ENCODE assay signal across 22 cellular contexts in genomic region chr15:98933376-98933775, GRCh38.
"Had no signal": no experiment of that assay in that cellular context is flagged by ENCODE, and none has a peak within 500 bp of the region (broad histone marks: within the 10 kb centered on the region; RNA-seq: fewer than 3 reads in every experiment).

No MANE protein-coding gene starts in this region.

- H3K9me3 ChIP-seq: MG63, SJSA1 had no signal

- H3K27ac ChIP-seq: SJSA1, SK-N-MC had no signal

- H3K4me1 ChIP-seq: SJSA1 had no signal

- DNase-seq: IMR-90, Karpas-422, KG1, MG63, NCI-H1092, NCI-H1105 treated with DMSO at 0.1 percent for 48 hours, NCI-H1417 treated with DMSO at 0.1 percent for 48 hours, NCI-H146, NCI-H1694 treated with DMSO at 0.1 percent for 48 hours, NCI-H1930, NCI-H2081, NCI-H2107, NCI-H2227 treated with DMSO at 0.1 percent for 48 hours, NCI-H524 treated with DMSO at 0.1 percent for 48 hours, NCI-H69, NCI-H774, Right ventricle myocardium superior, RPMI8226, SIG-M5 had no signal

- H3K4me3 ChIP-seq: MG63, SJSA1, SK-N-MC had no signal

- ATAC-seq: HepG2 had no signal

- H3K27me3 ChIP-seq: MG63, SJSA1 had no signal
